Comparison of ENCODE assay signal across 10 cellular contexts in genomic region chrX:19678941-19679340, GRCh38.
A peak's percentile ranks its signal among the peaks of the same experiment; 100 is the strongest.
DNase-seq lines count a peak whose midpoint lies in the region; ATAC-seq, FAIRE-seq and TF ChIP-seq lines count a peak whose summit lies in the region.
"Had no signal": no experiment of that assay in that cellular context is flagged by ENCODE, and none has a peak within 500 bp of the region (broad histone marks: within the 10 kb centered on the region; RNA-seq: fewer than 3 reads in every experiment).

No MANE protein-coding gene starts in this region.

- POLR2A ChIA-PET in activated naive CD8-positive, alpha-beta T cell treated with anti-CD3 and anti-CD28 coated beads, Interleukin-2, amount 10 ng/mL, durations not matched to agents 7 days and 5 days (lab: Charles Lee), result no interaction called here

- H3K36me3 Mint-ChIP-seq in activated T-cell treated with anti-CD3 and anti-CD28 coated beads, Interleukin-2, amount 50 U/mL, for 24 hours (ENCODE audit: low read depth), result peaks cover 15% of the 10 kb centered on the region
- H3K36me3 Mint-ChIP-seq in activated naive CD8-positive, alpha-beta T cell treated with anti-CD3 and anti-CD28 coated beads, Interleukin-2, amount 10 ng/mL, durations not matched to agents 7 days and 5 days, result peaks cover 26% of the 10 kb centered on the region

- no peaks in the 10 kb centered on the region for H3K36me3 ChIP-seq in small intestine (ENCODE audit: control insufficient read depth in 2 of 2, insufficient read depth in 2 of 2, low read length in 2 of 2)
- H3K36me3 ChIP-seq in osteoblast (ENCODE audit: insufficient read depth, low read length), result no peaks in the 10 kb centered on the region

- no peaks in the 10 kb centered on the region for H4K20me1 ChIP-seq in osteoblast (ENCODE audit: insufficient read depth, low read length)

- H3K4me2 ChIP-seq in osteoblast (ENCODE audit: insufficient read depth, low read length), result no peak overlapping the region

- H3K27ac ChIP-seq in small intestine (ENCODE audit: low read depth in 1 of 2, low read length in 1 of 2), result peak overlapping the region in 1 of 2 donors; percentile 49
- H3K27ac ChIP-seq in osteoblast (ENCODE audit: low read depth, low read length), result no peak overlapping the region

- peak overlapping the region; percentile 85 for H3K27ac Mint-ChIP-seq in activated T-cell treated with anti-CD3 and anti-CD28 coated beads, Interleukin-2, amount 50 U/mL, for 24 hours
- H3K27ac Mint-ChIP-seq in activated naive CD8-positive, alpha-beta T cell treated with anti-CD3 and anti-CD28 coated beads, Interleukin-2, amount 10 ng/mL, durations not matched to agents 7 days and 5 days, result peak overlapping the region; percentile 86

- H3K4me1 ChIP-seq in small intestine (ENCODE audit: control insufficient read depth in 2 of 2, insufficient read depth in 1 of 2, low read depth in 1 of 2, low read length in 1 of 2) (no peaks in the 10 kb centered on the region), osteoblast (ENCODE audit: insufficient read depth, low read length) (peaks cover 20% of the 10 kb centered on the region)

- H3K4me3 Mint-ChIP-seq in activated T-cell treated with anti-CD3 and anti-CD28 coated beads, Interleukin-2, amount 50 U/mL, for 24 hours, result no peak overlapping the region
- peak overlapping the region; percentile 66 for H3K4me3 Mint-ChIP-seq in activated naive CD8-positive, alpha-beta T cell treated with anti-CD3 and anti-CD28 coated beads, Interleukin-2, amount 10 ng/mL, durations not matched to agents 7 days and 5 days

- DNase-seq in activated T-cell treated with anti-CD3 and anti-CD28 coated beads, Interleukin-2, amount 50 U/mL, for 24 hours, result no peak
- DNase-seq in activated T-cell treated with anti-CD3 and anti-CD28 coated beads, Interleukin-2, amount 50 U/mL, for 1 hour, result no peak
- DNase-seq in activated naive CD8-positive, alpha-beta T cell treated with anti-CD3 and anti-CD28 coated beads, Interleukin-2, amount 10 ng/mL, durations not matched to agents 7 days and 5 days, result no peak
- DNase-seq in small intestine (peak; percentile 14), osteoblast (ENCODE audit: insufficient read length, low spot score, missing footprints) (no peak)
- DNase-seq: NCI-H1436 had no signal

- TF ChIP-seq CTCF in osteoblast (IDR thresholded peaks at IDR 0.05; ENCODE audit: extremely low read depth, low read depth, low read length), result no peak

- H3K9me3 Mint-ChIP-seq in activated T-cell treated with anti-CD3 and anti-CD28 coated beads, Interleukin-2, amount 50 U/mL, for 24 hours, result no peaks in the 10 kb centered on the region
- H3K9me3 Mint-ChIP-seq in activated naive CD8-positive, alpha-beta T cell treated with anti-CD3 and anti-CD28 coated beads, Interleukin-2, amount 10 ng/mL, durations not matched to agents 7 days and 5 days, result no peaks in the 10 kb centered on the region

- H3K27me3 ChIP-seq in small intestine (ENCODE audit: control insufficient read depth in 2 of 2, insufficient read depth in 2 of 2, low read length in 2 of 2) (no peaks in the 10 kb centered on the region), osteoblast (ENCODE audit: insufficient read depth, low read length) (no peaks in the 10 kb centered on the region)

- H3K27me3 Mint-ChIP-seq in activated T-cell treated with anti-CD3 and anti-CD28 coated beads, Interleukin-2, amount 50 U/mL, for 24 hours, result no peaks in the 10 kb centered on the region
- no peaks in the 10 kb centered on the region for H3K27me3 Mint-ChIP-seq in activated naive CD8-positive, alpha-beta T cell treated with anti-CD3 and anti-CD28 coated beads, Interleukin-2, amount 10 ng/mL, durations not matched to agents 7 days and 5 days

- H3K9me3 ChIP-seq in small intestine (ENCODE audit: control insufficient read depth, low read depth) (no peaks in the 10 kb centered on the region), osteoblast (ENCODE audit: low read depth, low read length) (no peaks in the 10 kb centered on the region)

- no peak overlapping the region for H3K4me3 ChIP-seq in small intestine (ENCODE audit: low read depth in 1 of 2, low read length in 2 of 2)
- no peak overlapping the region for H3K4me3 ChIP-seq in osteoblast (ENCODE audit: insufficient read depth, low read length)

- ATAC-seq in HG03442 (IDR thresholded peaks at IDR 0.05; ENCODE audit: unreplicated experiment) (peak; percentile 45), HG03342 (IDR thresholded peaks at IDR 0.05; ENCODE audit: unreplicated experiment) (no peak), GM21423 (IDR thresholded peaks at IDR 0.05; ENCODE audit: unreplicated experiment) (no peak)
- ATAC-seq in activated naive CD8-positive, alpha-beta T cell treated with anti-CD3 and anti-CD28 coated beads, Interleukin-2, amount 10 ng/mL, durations not matched to agents 7 days and 5 days (ENCODE audit: low read depth), result peak; percentile 56

- no peaks in the 10 kb centered on the region for H3K79me2 ChIP-seq in osteoblast (ENCODE audit: insufficient read depth, low read length)

- peaks cover 72% of the 10 kb centered on the region for H3K4me1 Mint-ChIP-seq in activated T-cell treated with anti-CD3 and anti-CD28 coated beads, Interleukin-2, amount 50 U/mL, for 24 hours (ENCODE audit: low read depth)
- peaks cover 62% of the 10 kb centered on the region for H3K4me1 Mint-ChIP-seq in activated naive CD8-positive, alpha-beta T cell treated with anti-CD3 and anti-CD28 coated beads, Interleukin-2, amount 10 ng/mL, durations not matched to agents 7 days and 5 days

- 68 to 86% (median 75%) methylated on average over 4 of the region's 4 CpGs for WGBS in small intestine, 3 donors

- no peak overlapping the region for H2AFZ ChIP-seq in osteoblast (ENCODE audit: low read length)

- FAIRE-seq in small intestine (lab: Jason Lieb, UNC), result no peak
- FAIRE-seq: G401.6 had no signal

Comparison
In these comparisons a context has a peak if more than half of its experiments do, and no peak if none do; other contexts are left out.
1. ATAC-seq: peak in HG03442 (single experiment) and activated naive CD8-positive, alpha-beta T cell treated with anti-CD3 and anti-CD28 coated beads, Interleukin-2, amount 10 ng/mL, durations not matched to agents 7 days and 5 days (single experiment); none in HG03342 (single experiment) and GM21423 (single experiment).